ENCODE assay signal across 1 cellular context in genomic region chr9:128149001-128149701, GRCh38.
TF ChIP-seq lines count a peak whose summit lies in the region.

TSS of gene LCN2 (plus strand) at chr9:128149453. CDS start at chr9:128149526, 73 bp downstream.

TF ChIP-seq in SK-N-SH treated with all-trans-retinoic acid at 6 μM for 48 hours, 23 proteins besides CTCF, POLR2A, EP300 and RAD21 (continued from another document):
- TF ChIP-seq PATZ1 (CRISPR knock-in tag; IDR thresholded peaks at IDR 0.05; ENCODE audit: borderline replicate concordance) (no peak), BACH2 (CRISPR knock-in tag; IDR thresholded peaks at IDR 0.05; ENCODE audit: borderline replicate concordance) (no peak), SNAI2 (CRISPR knock-in tag; IDR thresholded peaks at IDR 0.05) (no peak), POU6F1 (CRISPR knock-in tag; IDR thresholded peaks at IDR 0.05; ENCODE audit: borderline replicate concordance, low read depth) (no peak)
